8 cellular contexts compared by ENCODE assay signal in the genomic region with DNA sequence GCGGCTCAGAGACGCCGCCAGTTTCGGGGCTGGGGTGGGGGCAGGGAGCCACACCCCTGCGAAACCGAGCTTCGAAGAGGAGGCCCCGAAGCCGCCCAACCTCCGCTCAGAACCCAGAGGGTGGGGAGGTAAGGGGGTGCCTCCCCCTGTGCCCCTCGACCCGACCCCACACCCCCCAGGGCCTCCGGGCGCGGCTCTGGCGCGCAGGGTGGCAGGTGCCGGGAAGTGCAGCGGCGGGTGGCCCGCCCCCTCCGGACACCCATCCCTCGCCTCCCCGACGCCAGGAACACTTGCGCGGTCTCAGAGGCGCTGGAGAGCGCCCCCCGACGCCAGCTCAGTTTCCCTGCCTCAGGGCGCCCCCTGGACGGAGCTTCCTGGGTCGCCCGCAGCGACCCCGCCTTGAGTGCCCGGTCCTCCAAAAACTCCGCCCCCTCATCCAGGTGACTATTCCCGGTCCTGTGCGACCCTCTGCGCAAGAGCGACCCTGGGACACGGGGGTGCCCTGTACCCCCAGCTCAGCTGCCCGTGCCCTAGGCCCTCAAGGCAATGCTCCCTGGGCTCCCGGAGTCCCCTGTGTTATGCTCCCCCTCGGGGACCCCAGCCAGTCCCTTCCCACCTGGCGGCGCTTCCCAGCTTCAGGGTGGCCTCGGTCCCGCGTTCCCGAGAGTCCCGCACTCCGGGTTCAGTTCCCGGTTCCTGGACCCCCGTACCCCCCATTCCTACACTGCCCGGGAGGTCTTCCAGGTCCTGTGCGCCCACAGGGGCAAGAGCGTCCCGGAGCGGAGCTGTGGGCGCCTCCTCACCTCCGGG. TPM values are rescaled to one million over a fixed set of nuclear protein-coding genes. Genes with fewer than 3 reads are reported as not detected.
DNase-seq lines count a peak whose midpoint lies in the region; ATAC-seq and TF ChIP-seq lines count a peak whose summit lies in the region.

No MANE protein-coding gene starts in this region.

- H3K27me3 ChIP-seq in ACC112 (ENCODE audit: insufficient read depth, low read length) (peaks cover 11% of the 10 kb centered on the region; the same call in 1 of the 2 replicates), left ventricle myocardium inferior (ENCODE audit: low read depth) (peaks cover 32% of the 10 kb centered on the region)

- in situ Hi-C loops in KBM-7 (cut with MboI; ENCODE audit: low pct_unique_long_range_greater_than_20kb, low sequenced_read_pairs), result no loop called here

- H3K36me3 ChIP-seq in ACC112 (ENCODE audit: insufficient read depth, low read length) (no peaks in the 10 kb centered on the region), left ventricle myocardium inferior (no peaks in the 10 kb centered on the region)

- peak overlapping the region; percentile 36 for H3K4me3 Mint-ChIP-seq in activated CD8-positive, alpha-beta T cell treated with anti-CD3 and anti-CD28 coated beads for 36 hours

- H3K27ac Mint-ChIP-seq in activated CD8-positive, alpha-beta T cell treated with anti-CD3 and anti-CD28 coated beads for 36 hours, result no peak overlapping the region

- H3K79me2 ChIP-seq in ACC112 (ENCODE audit: control insufficient read depth, insufficient read depth, low read length, unreplicated experiment), result no peaks in the 10 kb centered on the region

- CTCF ChIA-PET in activated CD8-positive, alpha-beta T cell treated with anti-CD3 and anti-CD28 coated beads for 36 hours (lab: Charles Lee), result interaction anchor here (0.9 kb wide), 1 partner anchor 67 kb away, joined by 3 read pairs; no protein-coding TSS in a partner anchor

- DNase-seq in GM20000 (ENCODE audit: low spot score) (peak; percentile 42), left ventricle myocardium inferior (no peak), skeletal muscle cell (ENCODE audit: low read depth) (no peak), KBM-7 (no peak)
- DNase-seq in activated CD8-positive, alpha-beta T cell treated with anti-CD3 and anti-CD28 coated beads for 36 hours, result no peak

- H3K4me1 Mint-ChIP-seq in activated CD8-positive, alpha-beta T cell treated with anti-CD3 and anti-CD28 coated beads for 36 hours (ENCODE audit: low read depth), result peaks cover 4% of the 10 kb centered on the region

- intact Hi-C loops in activated CD8-positive, alpha-beta T cell treated with anti-CD3 and anti-CD28 coated beads for 36 hours (cut with micrococcal nuclease), result no loop called here
- intact Hi-C loops in left ventricle myocardium inferior (cut with micrococcal nuclease), result no loop called here

- H3K4me1 ChIP-seq in ACC112 (ENCODE audit: control insufficient read depth, insufficient read depth, low read length, unreplicated experiment) (peaks cover 16% of the 10 kb centered on the region), left ventricle myocardium inferior (peaks cover 30% of the 10 kb centered on the region)

- no peaks in the 10 kb centered on the region for H3K36me3 Mint-ChIP-seq in activated CD8-positive, alpha-beta T cell treated with anti-CD3 and anti-CD28 coated beads for 36 hours (ENCODE audit: low read depth)

- peaks cover 29% of the 10 kb centered on the region for H3K27me3 Mint-ChIP-seq in activated CD8-positive, alpha-beta T cell treated with anti-CD3 and anti-CD28 coated beads for 36 hours

- POLR2A ChIA-PET in activated CD8-positive, alpha-beta T cell treated with anti-CD3 and anti-CD28 coated beads for 36 hours (lab: Charles Lee), result no interaction called here

- H3K27ac ChIP-seq in ACC112 (ENCODE audit: low read depth, low read length) (no peak overlapping the region), left ventricle myocardium inferior (replicated peaks) (peak overlapping the region; percentile 70)

- no peaks in the 10 kb centered on the region for H3K9me3 ChIP-seq in left ventricle myocardium inferior (replicated peaks)

- peak overlapping the region; percentile 38 for H2AFZ ChIP-seq in ACC112 (ENCODE audit: low read length, unreplicated experiment)

- TF ChIP-seq CTCF in GM20000 (IDR thresholded peaks at IDR 0.05; ENCODE audit: extremely low read depth, missing control alignments), result no peak
- no peak for TF ChIP-seq CTCF in activated CD8-positive, alpha-beta T cell treated with anti-CD3 and anti-CD28 coated beads for 36 hours (IDR thresholded peaks at IDR 0.05)
- TF ChIP-seq CTCF in left ventricle myocardium inferior (IDR thresholded peaks at IDR 0.05; ENCODE audit: borderline replicate concordance), result peak; percentile 27

- H3K4me3 ChIP-seq in ACC112 (ENCODE audit: low read depth, low read length) (peak overlapping the region; percentile 82), left ventricle myocardium inferior (peak overlapping the region; percentile 71), skeletal muscle cell (ENCODE audit: low read depth, low read length) (peak overlapping the region; percentile 46)

- ATAC-seq in activated CD8-positive, alpha-beta T cell treated with anti-CD3 and anti-CD28 coated beads for 36 hours, result peak; percentile 65
- ATAC-seq in GM18511 (IDR thresholded peaks at IDR 0.05; ENCODE audit: unreplicated experiment), result no peak
- ATAC-seq in HG02763 (IDR thresholded peaks at IDR 0.05; ENCODE audit: unreplicated experiment), result no peak

- no peaks in the 10 kb centered on the region for H3K9me3 Mint-ChIP-seq in activated CD8-positive, alpha-beta T cell treated with anti-CD3 and anti-CD28 coated beads for 36 hours

RNA-seq across cellular contexts. Expression of gene PPL, which starts 0.6 kb away (rescaled TPM):
- under 1 TPM in 1 of 2 experiments, not detected in 1; 0.05 TPM for total RNA-seq in activated CD8-positive, alpha-beta T cell treated with anti-CD3 and anti-CD28 coated beads for 36 hours
- total RNA-seq in left ventricle myocardium inferior, result 7.6 TPM

RNA-seq across cellular contexts. Expression of gene SEC14L5, which starts 21.7 kb away (rescaled TPM):
- under 1 TPM in 1 of 2 experiments, not detected in 1; 0.07 TPM for total RNA-seq in activated CD8-positive, alpha-beta T cell treated with anti-CD3 and anti-CD28 coated beads for 36 hours
- total RNA-seq in left ventricle myocardium inferior, result 15.5 TPM

Comparison
In these comparisons a context has a peak if more than half of its experiments do, and no peak if none do; other contexts are left out.
1. RNA of gene SEC14L5, which starts 21.7 kb away (total RNA-seq): 15.5 TPM in left ventricle myocardium inferior (single experiment); 0.07 TPM in activated CD8-positive, alpha-beta T cell treated with anti-CD3 and anti-CD28 coated beads for 36 hours; every median in the first group is over 10 times any median in the second.
2. Peak in every context shown above with its lines, with median percentiles within 50 percentile points of each other: H3K4me3 ChIP-seq.